8 cellular contexts compared by ENCODE assay signal in the genomic region with DNA sequence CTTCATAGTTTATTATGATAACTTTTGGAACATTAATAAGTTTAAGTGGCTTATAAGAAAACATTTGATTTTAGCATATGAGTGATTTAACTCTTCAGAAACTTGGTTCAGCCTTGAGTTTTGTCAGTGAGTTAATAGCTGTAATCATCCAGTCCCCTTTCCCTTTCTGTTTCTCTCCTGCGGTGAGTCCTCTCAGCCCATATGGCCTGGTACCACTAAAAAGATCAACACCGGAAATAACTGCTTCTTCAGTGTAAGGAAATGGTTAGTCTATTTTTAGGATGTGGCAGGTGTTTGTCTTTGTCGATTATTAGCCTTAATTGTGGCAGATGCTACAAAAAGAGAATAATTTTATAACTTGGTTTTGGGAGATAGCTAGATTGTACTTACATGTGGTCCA.
DNase-seq lines count a peak whose midpoint lies in the region; ATAC-seq and TF ChIP-seq lines count a peak whose summit lies in the region.

No MANE protein-coding gene starts in this region.

- no peak for TF ChIP-seq POLR2A in esophagus muscularis mucosa (IDR thresholded peaks at IDR 0.05; ENCODE audit: low read depth)

- no peaks in the 10 kb centered on the region for H3K9me3 ChIP-seq in esophagus muscularis mucosa

- peak; percentile 90 for ATAC-seq in HG03175 (IDR thresholded peaks at IDR 0.05; ENCODE audit: unreplicated experiment)

- peaks cover 43% of the 10 kb centered on the region for H3K4me1 Mint-ChIP-seq in T-helper 2 cell treated with Interferon-gamma antibody and Interleukin-4, amounts not matched to agents 5 μg/mL and 100 μg/mL, for 36 hours (ENCODE audit: low read depth)

- H3K27me3 ChIP-seq in esophagus muscularis mucosa: no peaks in the 10 kb centered on the region

- H3K9me3 Mint-ChIP-seq in T-helper 2 cell treated with Interferon-gamma antibody and Interleukin-4, amounts not matched to agents 5 μg/mL and 100 μg/mL, for 36 hours: no peaks in the 10 kb centered on the region

- H3K4me1 ChIP-seq in esophagus muscularis mucosa: no peaks in the 10 kb centered on the region

- no peak for TF ChIP-seq CTCF in esophagus muscularis mucosa (IDR thresholded peaks at IDR 0.05)

- WGBS in esophagus muscularis mucosa: 59% methylated on average over 3 of the region's 3 CpGs

- H3K27me3 Mint-ChIP-seq in T-helper 2 cell treated with Interferon-gamma antibody and Interleukin-4, amounts not matched to agents 5 μg/mL and 100 μg/mL, for 36 hours (ENCODE audit: low read depth): no peaks in the 10 kb centered on the region

- H3K36me3 ChIP-seq in esophagus muscularis mucosa: peaks cover 10 to 28% (median 15%) of the 10 kb centered on the region in 4 donors

- H3K27ac ChIP-seq in esophagus muscularis mucosa (replicated peaks in 1 of 4): no peak overlapping the region

- no peak overlapping the region for H3K4me3 ChIP-seq in esophagus muscularis mucosa

- intact Hi-C loops in esophagus muscularis mucosa (cut with DNase I): no loop called here

- peak overlapping the region; percentile 84 for H3K27ac Mint-ChIP-seq in T-helper 2 cell treated with Interferon-gamma antibody and Interleukin-4, amounts not matched to agents 5 μg/mL and 100 μg/mL, for 36 hours

- peak overlapping the region; percentile 75 for H3K4me3 Mint-ChIP-seq in T-helper 2 cell treated with Interferon-gamma antibody and Interleukin-4, amounts not matched to agents 5 μg/mL and 100 μg/mL, for 36 hours

- peaks cover 34% of the 10 kb centered on the region for H3K36me3 Mint-ChIP-seq in T-helper 2 cell treated with Interferon-gamma antibody and Interleukin-4, amounts not matched to agents 5 μg/mL and 100 μg/mL, for 36 hours (ENCODE audit: low read depth)

- TF ChIP-seq EP300 in esophagus muscularis mucosa (IDR thresholded peaks at IDR 0.05): no peak

- DNase-seq in D341Med (ENCODE audit: low spot score) (peak; percentile 21), GM19240 (ENCODE audit: insufficient read length, low spot score) (peak; percentile 16), epidermal melanocyte (ENCODE audit: insufficient read length, low spot score) (no peak), esophagus muscularis mucosa (ENCODE audit: extremely low spot score) (no peak), RKO (ENCODE audit: low spot score) (no peak), dedifferentiated amniotic fluid mesenchymal stem cell (ENCODE audit: extremely low spot score) (no peak)
- peak; percentile 38 for DNase-seq in T-helper 2 cell treated with Interferon-gamma antibody and Interleukin-4, amounts not matched to agents 5 μg/mL and 100 μg/mL, for 36 hours (ENCODE audit: low spot score)

Comparison
In these comparisons a context has a peak if more than half of its experiments do, and no peak if none do; other contexts are left out.
1. DNase-seq: peak in D341Med (single experiment), GM19240 (single experiment) and T-helper 2 cell treated with Interferon-gamma antibody and Interleukin-4, amounts not matched to agents 5 μg/mL and 100 μg/mL, for 36 hours (single experiment); none in epidermal melanocyte (single experiment), esophagus muscularis mucosa (single experiment), RKO (single experiment) and dedifferentiated amniotic fluid mesenchymal stem cell (single experiment).